8 cellular contexts compared by ENCODE assay signal in genomic region chr19:40776966-40777794, GRCh38. TPM values are rescaled to one million over a fixed set of nuclear protein-coding genes. Genes with fewer than 3 reads are reported as not detected.
A peak's percentile ranks its signal among the peaks of the same experiment; 100 is the strongest.
DNase-seq lines count a peak whose midpoint lies in the region; FAIRE-seq and TF ChIP-seq lines count a peak whose summit lies in the region.

No MANE protein-coding gene starts in this region.

- H3K4me3 ChIP-seq in DOHH2 (ENCODE audit: low read length) (peak overlapping the region; percentile 89), LNCaP clone FGC (ENCODE audit: low read depth, low read length) (peak overlapping the region; percentile 63), fibroblast of villous mesenchyme (ENCODE audit: low read depth, low read length) (peak overlapping the region; percentile 65), neural cell (ENCODE audit: low read length) (peak overlapping the region; percentile 80), stomach (peak overlapping the region; percentile 45 to 78 (median 64))

- peak; percentile 40 for TF ChIP-seq RAD21 in neural cell (conservative IDR thresholded peaks at IDR 0.05)

- peaks cover 6% of the 10 kb centered on the region; the same call in 1 of the 2 replicates for H3K36me3 ChIP-seq in DOHH2 (ENCODE audit: control insufficient read depth, low read length)
- no peaks in the 10 kb centered on the region for H3K36me3 ChIP-seq in neural cell (ENCODE audit: insufficient read depth, low read length)
- H3K36me3 ChIP-seq in stomach, result peaks cover 0 to 11% (median 3%) of the 10 kb centered on the region in 4 donors

- intact Hi-C loops in stomach (cut with DNase I; ENCODE audit: low total_unique reads), result no loop called here

- peaks cover 18% of the 10 kb centered on the region for H3F3A ChIP-seq in DOHH2 (ENCODE audit: control insufficient read depth, insufficient read depth)
- H3F3A ChIP-seq in neural cell (ENCODE audit: insufficient read depth, low read length, poor library complexity, severe bottlenecking), result peaks cover 4% of the 10 kb centered on the region

- H3K9me2 ChIP-seq in DOHH2 (replicated peaks; ENCODE audit: control insufficient read depth, low read length) (no peaks in the 10 kb centered on the region), neural cell (ENCODE audit: insufficient read depth, low read length) (no peaks in the 10 kb centered on the region)

- TF ChIP-seq CTCF in DOHH2 (IDR thresholded peaks at IDR 0.05; ENCODE audit: low read depth, low read length, poor library complexity, severe bottlenecking), result no peak
- TF ChIP-seq CTCF in LNCaP clone FGC (IDR thresholded peaks at IDR 0.05; ENCODE audit: control insufficient read depth, extremely low read depth, insufficient read depth), result no peak
- no peak for TF ChIP-seq CTCF in RWPE1 (conservative IDR thresholded peaks at IDR 0.05; ENCODE audit: low read depth)
- TF ChIP-seq CTCF in fibroblast of villous mesenchyme (IDR thresholded peaks at IDR 0.05; ENCODE audit: insufficient read depth, low read depth, low read length), result no peak
- no peak for TF ChIP-seq CTCF in neural cell (IDR thresholded peaks at IDR 0.05; ENCODE audit: poor library complexity, severe bottlenecking)
- TF ChIP-seq CTCF in stomach (IDR thresholded peaks at IDR 0.05), result peak in 1 of 7 experiments; percentile 7

- FAIRE-seq in H54 (lab: Jason Lieb, UNC), result peak; percentile 45

- TF ChIP-seq EP300 in neural cell (conservative IDR thresholded peaks at IDR 0.05; ENCODE audit: poor library complexity, severe bottlenecking), result peak; percentile 35
- no peak for TF ChIP-seq EP300 in stomach (IDR thresholded peaks at IDR 0.05)

- DNase-seq in H54 (ENCODE audit: insufficient read length, low spot score) (peak; percentile 89), LNCaP clone FGC (ENCODE audit: low read depth) (peak; percentile 40), RWPE1 (ENCODE audit: low spot score) (peak; percentile 90), fibroblast of villous mesenchyme (ENCODE audit: low read depth) (peak; percentile 95), stomach (peak; percentile 94)
- peak; percentile 81 for DNase-seq in activated effector memory CD4-positive, alpha-beta T cell treated with Interleukin-2 at 50 U/mL for 16 hours

- peak overlapping the region; percentile 77 for H2AFZ ChIP-seq in neural cell (ENCODE audit: low read depth, low read length)

- CTCF ChIA-PET in RWPE1 (lab: Yijun Ruan, JAX), result interaction anchor here (1.4 kb wide), 1 partner anchor 142 kb away, joined by 4 read pairs; no protein-coding TSS in a partner anchor

- no peaks in the 10 kb centered on the region for H3K9me3 ChIP-seq in DOHH2 (ENCODE audit: control insufficient read depth, insufficient read depth, low read length)
- H3K9me3 ChIP-seq in neural cell (ENCODE audit: low read length), result no peaks in the 10 kb centered on the region
- H3K9me3 ChIP-seq in stomach, result no peaks in the 10 kb centered on the region

- H4K20me1 ChIP-seq in DOHH2 (ENCODE audit: control insufficient read depth, insufficient read depth, low read depth, low read length) (no peaks in the 10 kb centered on the region), neural cell (ENCODE audit: insufficient read depth) (no peaks in the 10 kb centered on the region)

- peak overlapping the region; percentile 99 for H3K4me2 ChIP-seq in DOHH2 (ENCODE audit: low read length)
- H3K4me2 ChIP-seq in neural cell (ENCODE audit: low read length), result peak overlapping the region; percentile 78

- H3K4me1 ChIP-seq in DOHH2 (ENCODE audit: control insufficient read depth, low read length) (peaks cover 51% of the 10 kb centered on the region), stomach (peaks cover 13 to 23% (median 19%) of the 10 kb centered on the region in 4 donors)

- peak overlapping the region; percentile 99 for H3K27ac ChIP-seq in DOHH2 (ENCODE audit: low read depth, low read length)
- peak overlapping the region; percentile 97 for H3K27ac ChIP-seq in RWPE1
- peak overlapping the region; percentile 99 for H3K27ac ChIP-seq in neural cell (ENCODE audit: low read length)
- peak overlapping the region; percentile 96 to 99 (median 98) for H3K27ac ChIP-seq in stomach

- H3K79me2 ChIP-seq in DOHH2 (ENCODE audit: control insufficient read depth, low read length), result peaks cover 12% of the 10 kb centered on the region
- H3K79me2 ChIP-seq in neural cell (replicated peaks; ENCODE audit: insufficient read depth, low read length), result no peaks in the 10 kb centered on the region

- H3K9ac ChIP-seq in neural cell (ENCODE audit: low read length), result peak overlapping the region; percentile 87

- H3K27me3 ChIP-seq in DOHH2 (ENCODE audit: control insufficient read depth, low read length) (no peaks in the 10 kb centered on the region), neural cell (ENCODE audit: insufficient read depth, low read depth, low read length) (no peaks in the 10 kb centered on the region), stomach (no peaks in the 10 kb centered on the region)

- POLR2A ChIA-PET in RWPE1 (lab: Yijun Ruan, JAX; ENCODE audit: low non-redundant PET), result interaction anchor here (0.6 to 0.8 kb wide), 2 partner anchors 21 to 105 kb away, joined by 3 to 6 read pairs; partner anchors contain the start of gene EGLN2

- TF ChIP-seq POLR2A in H54 (IDR thresholded peaks at IDR 0.05; ENCODE audit: low read depth, low read length) (no peak), stomach (IDR thresholded peaks at IDR 0.05) (no peak)

- 5 to 8% (median 7%) methylated on average over 19 of the region's 19 CpGs for WGBS in stomach, 5 donors

TF ChIP-seq in neural cell, 6 proteins besides CTCF, POLR2A, EP300 and RAD21:
- TF ChIP-seq SMC3 (conservative IDR thresholded peaks at IDR 0.05; ENCODE audit: poor library complexity), result peak; percentile 35
- TF ChIP-seq TAF1 (IDR thresholded peaks at IDR 0.05; ENCODE audit: low read depth), result no peak

RNA-seq across cellular contexts. Expression of gene RAB4B, which starts 0.9 kb away (rescaled TPM):
- total RNA-seq in fibroblast of villous mesenchyme, result 12.6 and 13.4 TPM in 2 replicates
- 66.0 and 76.2 TPM in 2 replicates for polyA plus RNA-seq in neural cell
- 25.1 and 29.5 TPM in 2 replicates for polyA minus RNA-seq in neural cell
- 10 to 100 TPM in 4 of 5 donors, not detected in 1; 10.3 to 47.8 (median 28.9) TPM for total RNA-seq in stomach
- 10 to 100 TPM; 31.6 to 53.7 (median 39.2) TPM for polyA plus RNA-seq in stomach

RNA-seq across cellular contexts. Expression of gene MIA, which starts 1.9 kb away (rescaled TPM):
- not detected in 2 replicates for total RNA-seq in fibroblast of villous mesenchyme
- 1.8 and 4.0 TPM in 2 replicates for polyA plus RNA-seq in neural cell
- polyA minus RNA-seq in neural cell, result not detected in 2 replicates
- total RNA-seq in stomach, result 1 to 10 TPM in 2 of 5 donors, not detected in 3; 2.9 to 8.1 TPM
- polyA plus RNA-seq in stomach, result 10 to 100 TPM in 1 of 3 donors, 1 to 10 TPM in 1, not detected in 1; 2.8 to 10.1 TPM

RNA-seq across cellular contexts. Expression of gene EGLN2, which starts 21.8 kb away (rescaled TPM):
- total RNA-seq in fibroblast of villous mesenchyme (70.8 and 76.0 TPM in 2 replicates), stomach (100 to 1,000 TPM in 1 of 5 donors, 10 to 100 TPM in 4; 30.0 to 115 (median 71.2) TPM)
- polyA plus RNA-seq in neural cell (110 and 112 TPM in 2 replicates), stomach (10 to 100 TPM; 69.8 to 73.9 (median 71.7) TPM)
- polyA minus RNA-seq in neural cell, result 112 and 117 TPM in 2 replicates

RNA-seq across cellular contexts. Expression of gene SNRPA, which starts 26.2 kb away (rescaled TPM):
- total RNA-seq in fibroblast of villous mesenchyme (34.1 and 36.1 TPM in 2 replicates), stomach (100 to 1,000 TPM in 2 of 5 donors, 10 to 100 TPM in 2, 1 to 10 TPM in 1; 4.9 to 258 (median 46.0) TPM)
- polyA plus RNA-seq in neural cell (29.9 and 37.9 TPM in 2 replicates), stomach (10 to 100 TPM; 33.1 to 74.6 (median 71.6) TPM)
- polyA minus RNA-seq in neural cell, result 14.4 and 19.2 TPM in 2 replicates

RNA-seq across cellular contexts. Expression of gene ACTMAP, which starts 26.9 kb away (rescaled TPM):
- total RNA-seq in fibroblast of villous mesenchyme (0.64 and 0.86 TPM in 2 replicates), stomach (10 to 100 TPM in 2 of 5 donors, 1 to 10 TPM in 2, under 1 TPM in 1; 0.73 to 24.6 (median 8.2) TPM)
- polyA plus RNA-seq in neural cell (1.0 TPM in 1 of 2 replicates, not detected in the other), stomach (1 to 10 TPM; 5.5 to 9.7 (median 8.2) TPM)
- polyA minus RNA-seq in neural cell, result 0.73 and 1.3 TPM in 2 replicates

Comparison
In these comparisons a context has a peak if more than half of its experiments do, and no peak if none do; other contexts are left out.
1. Peak in every context shown above with its lines: DNase-seq, H3K4me3 ChIP-seq and H3K27ac ChIP-seq.
2. DNase-seq: peak in every context shown above with its lines; median percentile 95 in fibroblast of villous mesenchyme; 94 in stomach; 90 in RWPE1; 89 in H54; 81 in activated effector memory CD4-positive, alpha-beta T cell treated with Interleukin-2 at 50 U/mL for 16 hours; 40 in LNCaP clone FGC.